In genomic region chr11:94283678-94284077, GRCh38 we compare ENCODE assay signal across 1 cellular context.
TF ChIP-seq lines count a peak whose summit lies in the region.

No MANE protein-coding gene starts in this region.

TF ChIP-seq in HepG2, 621 proteins besides CTCF, POLR2A, EP300 and RAD21 (continued from another document):
- TF ChIP-seq ZNF142 (CRISPR knock-in tag; IDR thresholded peaks at IDR 0.05) = no peak
- no peak for TF ChIP-seq SRSF1 (optimal IDR thresholded peaks at IDR 0.05; ENCODE audit: low read depth, low read length)
- no peak for TF ChIP-seq ZNF256 (CRISPR knock-in tag; conservative IDR thresholded peaks at IDR 0.05)
- TF ChIP-seq TOPORS (CRISPR knock-in tag; IDR thresholded peaks at IDR 0.05) = no peak
- TF ChIP-seq TFE3 (CRISPR knock-in tag; IDR thresholded peaks at IDR 0.05) = no peak
- TF ChIP-seq ZFY (CRISPR knock-in tag; IDR thresholded peaks at IDR 0.05) = no peak
- no peak for TF ChIP-seq ZNF883 (CRISPR knock-in tag; IDR thresholded peaks at IDR 0.05; ENCODE audit: not compliant biosample characterization)
- TF ChIP-seq ZSCAN12 (CRISPR knock-in tag; IDR thresholded peaks at IDR 0.05) = no peak
- TF ChIP-seq FOXM1 (CRISPR knock-in tag; IDR thresholded peaks at IDR 0.05) = no peak
- no peak for TF ChIP-seq ZNF776 (CRISPR knock-in tag; IDR thresholded peaks at IDR 0.05)
- TF ChIP-seq FOSL1 (CRISPR knock-in tag; IDR thresholded peaks at IDR 0.05; ENCODE audit: borderline replicate concordance) = no peak
- TF ChIP-seq, protein P1, sequence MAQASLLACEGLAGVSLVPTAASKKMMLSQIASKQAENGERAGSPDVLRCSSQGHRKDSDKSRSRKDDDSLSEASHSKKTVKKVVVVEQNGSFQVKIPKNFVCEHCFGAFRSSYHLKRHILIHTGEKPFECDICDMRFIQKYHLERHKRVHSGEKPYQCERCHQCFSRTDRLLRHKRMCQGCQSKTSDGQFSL (CRISPR knock-in tag; IDR thresholded peaks at IDR 0.05) = no peak
- no peak for TF ChIP-seq THYN1 (CRISPR knock-in tag; IDR thresholded peaks at IDR 0.05; ENCODE audit: borderline replicate concordance, low read depth)
- no peak for TF ChIP-seq GMEB2 (CRISPR knock-in tag; IDR thresholded peaks at IDR 0.05; ENCODE audit: low read depth)
